34 cellular contexts compared by ENCODE assay signal in the genomic region with DNA sequence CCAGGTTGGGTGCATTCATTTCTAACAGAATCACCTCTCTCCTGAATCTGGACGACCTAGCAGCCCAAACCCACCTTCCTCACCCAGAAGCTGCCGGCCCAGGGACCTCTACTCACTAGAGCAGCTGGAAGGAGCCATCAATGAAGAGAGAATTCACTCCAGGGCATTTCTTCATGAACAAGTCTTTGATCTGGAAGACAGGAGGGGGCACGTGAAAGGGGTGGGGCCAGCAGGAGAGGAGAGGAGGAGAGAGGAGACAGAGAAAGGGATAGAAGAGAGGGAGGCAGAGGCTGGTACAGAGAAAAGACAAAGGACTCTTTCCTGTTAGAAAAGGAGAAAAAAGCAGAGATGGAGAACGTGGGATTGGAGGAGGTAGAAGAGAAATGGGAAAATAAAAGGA. TPM values are rescaled to one million over a fixed set of nuclear protein-coding genes. Genes with fewer than 3 reads are reported as not detected.
"Had no signal": no experiment of that assay in that cellular context is flagged by ENCODE, and none has a peak within 500 bp of the region (broad histone marks: within the 10 kb centered on the region; RNA-seq: fewer than 3 reads in every experiment).

No MANE protein-coding gene starts in this region.

- H3K27me3 ChIP-seq: adrenal gland, body of pancreas, cardiac muscle cell, colonic mucosa, foreskin keratinocyte, heart left ventricle had no signal

- H3K36me3 ChIP-seq: adrenal gland, cardiac muscle cell, colonic mucosa, esophagus muscularis mucosa, gastrocnemius medialis, heart left ventricle had no signal

- H3K9me3 ChIP-seq: adrenal gland, body of pancreas, colonic mucosa, esophagus muscularis mucosa, gastrocnemius medialis, heart left ventricle had no signal

- ATAC-seq: activated CD4-positive, alpha-beta T cell treated with anti-CD3 and anti-CD28 coated beads for 36 hours; activated CD8-positive, alpha-beta memory T cell treated with anti-CD3 and anti-CD28 coated beads, Interleukin-2, amount 10 ng/mL, durations not matched to agents 7 days and 5 days; activated CD8-positive, alpha-beta T cell treated with anti-CD3 and anti-CD28 coated beads, Interleukin-2, amount 10 ng/mL, durations not matched to agents 7 days and 5 days; activated naive CD8-positive, alpha-beta T cell treated with anti-CD3 and anti-CD28 coated beads, Interleukin-2, amount 50 U/mL, for 24 hours; body of pancreas; foreskin keratinocyte; gastrocnemius medialis; heart left ventricle had no signal

- H3K4me3 ChIP-seq: adrenal gland, body of pancreas, cardiac muscle cell, colonic mucosa, esophagus muscularis mucosa, gastrocnemius medialis, heart left ventricle had no signal

- H3K27ac ChIP-seq: adrenal gland, body of pancreas, cardiac muscle cell, colonic mucosa, esophagus muscularis mucosa, foreskin keratinocyte, gastrocnemius medialis, heart left ventricle had no signal

- DNase-seq: activated CD4-positive, alpha-beta memory T cell treated with anti-CD3 and anti-CD28 coated beads for 36 hours; activated CD4-positive, alpha-beta T cell treated with anti-CD3 and anti-CD28 coated beads for 36 hours; activated CD4-positive, alpha-beta T cell treated with anti-CD3 and anti-CD28 coated beads, Interleukin-2, amount 10 ng/mL, durations not matched to agents 24 days and 14 days; activated CD4-positive, CD25-positive, alpha-beta regulatory T cell; activated CD4-positive, CD25-positive, alpha-beta regulatory T cell treated with anti-CD3 and anti-CD28 coated beads, Interleukin-2, amount 50 U/mL, for 72 hours; activated CD8-positive, alpha-beta memory T cell treated with anti-CD3 and anti-CD28 coated beads, Interleukin-2, amount 10 ng/mL, durations not matched to agents 7 days and 5 days; activated CD8-positive, alpha-beta memory T cell treated with anti-CD3 and anti-CD28 coated beads, Interleukin-2, amount 50 U/mL, for 4 hours; activated CD8-positive, alpha-beta T cell treated with anti-CD3 and anti-CD28 coated beads, Interleukin-2, amount 10 ng/mL, durations not matched to agents 7 days and 5 days; activated effector memory CD4-positive, alpha-beta T cell treated with anti-CD3 and anti-CD28 coated beads, Interleukin-2, amount 50 U/mL, for 16 hours; activated naive CD4-positive, alpha-beta T cell treated with anti-CD3 and anti-CD28 coated beads for 36 hours; activated naive CD8-positive, alpha-beta T cell treated with anti-CD3 and anti-CD28 coated beads for 36 hours; activated naive CD8-positive, alpha-beta T cell treated with anti-CD3 and anti-CD28 coated beads, Interleukin-2, amount 50 U/mL, for 24 hours; activated T-cell treated with anti-CD3 and anti-CD28 coated beads, Interleukin-2, amount 50 U/mL, for 1 hour; activated T-cell treated with anti-CD3 and anti-CD28 coated beads, Interleukin-2, amount 50 U/mL, for 48 hours; adrenal gland; amygdala; aorta; body of pancreas; central memory CD4-positive, alpha-beta T cell; cerebellar nuclear complex; colonic mucosa; effector CD8-positive, alpha-beta T cell; erythroblast; foreskin keratinocyte; gastrocnemius medialis; glutamatergic neuron; T-helper 2 cell had no signal

- H3K4me1 ChIP-seq: adrenal gland, body of pancreas, colonic mucosa, esophagus muscularis mucosa, foreskin keratinocyte, gastrocnemius medialis, heart left ventricle had no signal

RNA-seq across cellular contexts. Expression of gene TRPV4, which starts 39.8 kb away (rescaled TPM):
- total RNA-seq: activated CD4-positive, alpha-beta memory T cell treated with anti-CD3 and anti-CD28 coated beads for 36 hours; activated CD4-positive, alpha-beta T cell treated with anti-CD3 and anti-CD28 coated beads for 36 hours; activated CD4-positive, alpha-beta T cell treated with anti-CD3 and anti-CD28 coated beads, Interleukin-2, amount 10 ng/mL, durations not matched to agents 24 days and 14 days; activated CD8-positive, alpha-beta memory T cell treated with anti-CD3 and anti-CD28 coated beads for 36 hours; activated CD8-positive, alpha-beta memory T cell treated with anti-CD3 and anti-CD28 coated beads, Interleukin-2, amount 10 ng/mL, durations not matched to agents 7 days and 5 days; activated CD8-positive, alpha-beta T cell treated with anti-CD3 and anti-CD28 coated beads, Interleukin-2, amount 10 ng/mL, durations not matched to agents 7 days and 5 days; activated naive CD4-positive, alpha-beta T cell treated with anti-CD3 and anti-CD28 coated beads for 36 hours; activated naive CD8-positive, alpha-beta T cell treated with anti-CD3 and anti-CD28 coated beads for 36 hours; activated T-helper 1 cell treated with anti-CD3 and anti-CD28 coated beads, Interleukin-12 subunit alpha, Interleukin-12 subunit beta, Interleukin-2, Interleukin-4 antibody, amounts not matched to agents 30 ng/mL and 10 ng/mL and 1 ng/mL, durations not matched to agents 14 hours and 24 hours and 36 hours; activated T-helper 2 cell treated with anti-CD3 and anti-CD28 coated beads, Interferon-gamma antibody, Interleukin-2, Interleukin-4, amounts not matched to agents 10 μg/mL and 5 μg/mL and 100 μg/mL, durations not matched to agents 14 hours and 24 hours and 36 hours; gastrocnemius medialis; T-helper 1 cell treated with Interleukin-12 subunit alpha and Interleukin-12 subunit beta and Interleukin-4 antibody, amounts not matched to agents 30 ng/mL and 1 ng/mL, for 36 hours had no signal
